10 cellular contexts compared by ENCODE assay signal in the genomic region with DNA sequence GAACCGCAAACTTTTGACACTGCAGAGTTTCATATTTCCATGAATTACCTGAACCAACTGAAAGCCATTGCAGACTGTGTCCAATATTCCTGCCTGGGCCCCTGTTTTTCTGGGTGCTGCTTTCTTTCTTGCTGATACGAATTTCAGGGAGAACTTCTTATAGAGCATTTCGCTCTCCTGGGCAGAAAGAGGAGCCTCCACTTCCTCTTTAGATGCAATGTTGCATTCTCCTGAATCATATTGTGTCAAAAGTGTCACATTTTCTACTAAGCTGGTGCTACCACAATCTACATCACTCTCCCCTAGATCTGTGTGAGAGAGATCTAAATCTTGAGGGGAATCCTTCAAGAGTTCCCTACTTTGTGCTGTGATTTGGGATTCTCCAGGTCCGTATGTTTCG.
DNase-seq lines count a peak whose midpoint lies in the region; ATAC-seq and TF ChIP-seq lines count a peak whose summit lies in the region.
"Had no signal": no experiment of that assay in that cellular context is flagged by ENCODE, and none has a peak within 500 bp of the region (broad histone marks: within the 10 kb centered on the region; RNA-seq: fewer than 3 reads in every experiment).

No MANE protein-coding gene starts in this region.

- peaks cover 5 to 71% (median 5%) of the 10 kb centered on the region in 3 donors for H3K4me1 ChIP-seq in esophagus squamous epithelium
- H3K4me1 ChIP-seq in skeletal muscle satellite cell (ENCODE audit: control insufficient read depth, insufficient read depth, low read length), result peaks cover 76% of the 10 kb centered on the region

- H3K4me2 ChIP-seq in skeletal muscle satellite cell (ENCODE audit: low read length), result peak overlapping the region; percentile 93

- no peaks in the 10 kb centered on the region for H3K27me3 ChIP-seq in esophagus squamous epithelium
- H3K27me3 ChIP-seq in skeletal muscle satellite cell (ENCODE audit: control insufficient read depth, insufficient read depth, low read length), result no peaks in the 10 kb centered on the region

- H3K4me3 ChIP-seq in esophagus squamous epithelium (peak overlapping the region; percentile 46 to 77 (median 58)), skeletal muscle satellite cell (ENCODE audit: low read length) (peak overlapping the region; percentile 74)

- 32 to 65% methylated on average over 5 of the region's 5 CpGs for WGBS in esophagus squamous epithelium, 2 donors

- H3K9me3 ChIP-seq in esophagus squamous epithelium, result no peaks in the 10 kb centered on the region
- H3K9me3 ChIP-seq in skeletal muscle satellite cell (replicated peaks; ENCODE audit: low read length), result no peaks in the 10 kb centered on the region

- intact Hi-C loops in esophagus squamous epithelium (cut with DNase I), result no loop called here
- intact Hi-C loops in left colon (cut with DNase I, micrococcal nuclease), result no loop called here

- DNase-seq in OCI-M1 (lab: John Stamatoyannopoulos, UW) (peak; percentile 75), esophagus squamous epithelium (lab: John Stamatoyannopoulos, UW) (no peak), left colon (no peak), DMS79 treated with DMSO at 0.1 percent for 48 hours (lab: John Stamatoyannopoulos, UW) (no peak)
- no peak for DNase-seq in activated effector memory CD4-positive, alpha-beta T cell treated with anti-CD3 and anti-CD28 coated beads, Interleukin-2, amount 50 U/mL, for 16 hours
- DNase-seq in stimulated activated CD4-positive, alpha-beta T cell treated with anti-CD3 and anti-CD28 coated beads, Interleukin-4, amount 100 ng/mL, for 24 hours, result no peak
- DNase-seq: DND-41, glutamatergic neuron had no signal

- H3K36me3 ChIP-seq in esophagus squamous epithelium, result peaks cover 0 to 15% (median 0%) of the 10 kb centered on the region in 3 donors
- H3K36me3 ChIP-seq in skeletal muscle satellite cell (ENCODE audit: insufficient read depth, low read length), result peaks cover 19% of the 10 kb centered on the region

- TF ChIP-seq CTCF in esophagus squamous epithelium (IDR thresholded peaks at IDR 0.05), result no peak

- TF ChIP-seq POLR2A in esophagus squamous epithelium (IDR thresholded peaks at IDR 0.05), result no peak

- peak overlapping the region; percentile 87 to 97 (median 95) for H3K27ac ChIP-seq in esophagus squamous epithelium

- H3K9ac ChIP-seq in skeletal muscle satellite cell (ENCODE audit: low read depth, low read length), result peak overlapping the region; percentile 87

- ATAC-seq in GM18868 (IDR thresholded peaks at IDR 0.05; ENCODE audit: unreplicated experiment) (peak; percentile 5), left colon (no peak)
